In the genomic region with DNA sequence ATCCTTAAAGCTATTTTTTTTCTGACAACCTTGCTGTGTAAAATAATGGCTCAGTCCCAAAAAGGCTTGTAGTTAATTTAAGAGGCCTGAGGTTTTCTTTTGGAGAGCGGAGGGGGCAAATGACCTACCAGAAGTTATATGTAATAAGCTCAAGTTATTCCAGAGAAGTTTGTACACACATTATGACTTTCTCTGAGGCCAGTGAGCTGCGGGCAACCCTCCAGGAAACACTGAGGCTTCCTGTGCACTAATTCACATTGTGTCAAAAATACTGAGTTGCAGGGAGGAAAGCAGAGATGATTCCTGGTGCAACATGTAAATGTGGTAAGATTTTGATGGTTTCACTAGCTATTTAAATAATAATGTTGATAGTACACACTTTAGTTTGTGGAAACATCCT, we compare ENCODE assay signal across 1 cellular context.
TF ChIP-seq lines count a peak whose summit lies in the region.

No MANE protein-coding gene starts in this region.

TF ChIP-seq in SK-N-SH treated with all-trans-retinoic acid at 6 μM for 48 hours, 23 proteins besides CTCF, POLR2A, EP300 and RAD21 (continued from another document):
- TF ChIP-seq BACH2 (CRISPR knock-in tag; IDR thresholded peaks at IDR 0.05; ENCODE audit: borderline replicate concordance): no peak
- TF ChIP-seq ZNF8 (CRISPR knock-in tag; IDR thresholded peaks at IDR 0.05): no peak
- TF ChIP-seq, protein P1, sequence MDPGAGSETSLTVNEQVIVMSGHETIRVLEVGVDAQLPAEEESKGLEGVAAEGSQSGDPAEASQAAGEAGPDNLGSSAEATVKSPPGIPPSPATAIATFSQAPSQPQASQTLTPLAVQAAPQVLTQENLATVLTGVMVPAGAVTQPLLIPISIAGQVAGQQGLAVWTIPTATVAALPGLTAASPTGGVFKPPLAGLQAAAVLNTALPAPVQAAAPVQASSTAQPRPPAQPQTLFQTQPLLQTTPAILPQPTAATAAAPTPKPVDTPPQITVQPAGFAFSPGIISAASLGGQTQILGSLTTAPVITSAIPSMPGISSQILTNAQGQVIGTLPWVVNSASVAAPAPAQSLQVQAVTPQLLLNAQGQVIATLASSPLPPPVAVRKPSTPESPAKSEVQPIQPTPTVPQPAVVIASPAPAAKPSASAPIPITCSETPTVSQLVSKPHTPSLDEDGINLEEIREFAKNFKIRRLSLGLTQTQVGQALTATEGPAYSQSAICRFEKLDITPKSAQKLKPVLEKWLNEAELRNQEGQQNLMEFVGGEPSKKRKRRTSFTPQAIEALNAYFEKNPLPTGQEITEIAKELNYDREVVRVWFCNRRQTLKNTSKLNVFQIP (CRISPR knock-in tag; IDR thresholded peaks at IDR 0.05; ENCODE audit: borderline replicate concordance, low read depth): no peak
- no peak for TF ChIP-seq SNAI2 (CRISPR knock-in tag; IDR thresholded peaks at IDR 0.05)
